8 cellular contexts compared by ENCODE assay signal in the genomic region with DNA sequence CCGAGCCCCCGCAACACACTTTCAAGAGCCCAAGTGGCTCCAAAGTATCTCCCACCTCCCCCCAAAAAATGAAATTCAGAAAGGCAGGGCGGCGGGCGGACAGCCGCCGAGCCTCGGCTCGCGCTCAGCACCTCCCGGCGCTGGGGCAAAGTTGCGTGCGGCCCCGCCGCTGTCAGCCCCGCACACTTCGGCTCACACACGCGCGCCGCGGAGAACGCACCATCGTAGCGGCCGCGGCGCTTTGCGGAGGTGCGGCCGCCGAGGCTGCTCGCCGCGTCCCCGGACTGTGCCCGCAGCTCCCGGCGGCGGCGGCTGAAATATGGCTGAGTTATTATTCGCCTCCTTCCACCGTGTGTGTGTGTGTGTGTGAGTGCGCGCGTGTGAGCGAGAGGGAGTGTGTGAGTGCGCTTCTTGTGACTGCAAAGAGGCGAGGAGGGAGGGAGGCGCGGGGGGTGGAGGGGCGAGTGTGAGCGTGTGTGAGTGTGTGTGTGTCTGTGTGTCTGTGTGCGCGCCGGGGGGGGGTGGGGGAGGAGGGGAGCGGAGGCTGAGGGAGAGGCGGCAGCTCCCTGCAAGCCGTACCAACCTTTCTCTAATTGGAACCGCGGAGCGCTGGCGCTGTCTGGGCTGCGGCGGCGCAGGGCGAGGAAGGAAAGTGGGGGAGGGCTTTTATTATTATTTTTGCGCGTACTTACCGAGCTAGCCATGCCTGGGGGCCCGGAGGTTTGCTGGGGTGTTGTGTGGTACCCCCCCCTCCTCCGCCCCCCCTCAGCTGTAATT. TPM values are rescaled to one million over a fixed set of nuclear protein-coding genes. Genes with fewer than 3 reads are reported as not detected.
DNase-seq lines count a peak whose midpoint lies in the region; ATAC-seq and TF ChIP-seq lines count a peak whose summit lies in the region.

No MANE protein-coding gene starts in this region.

- TF ChIP-seq POLR2A in transverse colon (IDR thresholded peaks at IDR 0.05), result no peak

- 0% methylated on average over 57 of the region's 73 CpGs; no CpG with 5 or more reads in 1 of the 2 donors for WGBS in transverse colon (ENCODE audit: low coverage in 1 of 2), 2 donors

- H3K36me3 ChIP-seq in cardiac muscle cell, result no peaks in the 10 kb centered on the region
- H3K36me3 ChIP-seq in parathyroid adenoma (ENCODE audit: control insufficient read depth, insufficient read depth, low read length), result no peaks in the 10 kb centered on the region
- H3K36me3 ChIP-seq in transverse colon, result no peaks in the 10 kb centered on the region

- no peaks in the 10 kb centered on the region for H3K36me3 Mint-ChIP-seq in activated naive CD8-positive, alpha-beta T cell

- intact Hi-C loops in transverse colon (cut with DNase I; ENCODE audit: low total_unique reads), result loop anchor here (5.0 to 10.0 kb wide), 4 partner anchors 61 to 697 kb away; partner anchors contain the start of gene FOCAD

- H3K27me3 Mint-ChIP-seq in activated naive CD8-positive, alpha-beta T cell, result no peaks in the 10 kb centered on the region

- H3K9ac ChIP-seq in parathyroid adenoma, result peak overlapping the region; percentile 28

- H3K27me3 ChIP-seq in cardiac muscle cell (peaks cover 2% of the 10 kb centered on the region), parathyroid adenoma (ENCODE audit: control insufficient read depth, insufficient read depth, low read length) (no peaks in the 10 kb centered on the region), transverse colon (no peaks in the 10 kb centered on the region)

- H3K4me3 Mint-ChIP-seq in activated naive CD8-positive, alpha-beta T cell, result peak overlapping the region; percentile 96

- DNase-seq in AG10803 (ENCODE audit: low read depth), result peak; percentile 81
- peak; percentile 11 for DNase-seq in SK-N-DZ (ENCODE audit: low spot score)
- DNase-seq in cardiac muscle cell (ENCODE audit: low read depth in 1 of 2, low spot score in 1 of 2), result peak; percentile 73 to 85
- peak; percentile 79 for DNase-seq in transverse colon

- peak overlapping the region; percentile 97 for H3K27ac Mint-ChIP-seq in activated naive CD8-positive, alpha-beta T cell

- peak overlapping the region; percentile 81 for H2AFZ ChIP-seq in parathyroid adenoma

- peak overlapping the region; percentile 76 for H3K27ac ChIP-seq in cardiac muscle cell
- peak overlapping the region; percentile 73 for H3K27ac ChIP-seq in parathyroid adenoma
- H3K27ac ChIP-seq in transverse colon, result peak overlapping the region; percentile 90 to 98 (median 94)

- no peaks in the 10 kb centered on the region for H3K9me3 ChIP-seq in cardiac muscle cell (ENCODE audit: low read depth)
- H3K9me3 ChIP-seq in parathyroid adenoma (ENCODE audit: control insufficient read depth, low read length), result no peaks in the 10 kb centered on the region
- H3K9me3 ChIP-seq in transverse colon, result no peaks in the 10 kb centered on the region

- H3K4me2 ChIP-seq in parathyroid adenoma (ENCODE audit: low read length), result peak overlapping the region; percentile 95

- TF ChIP-seq CTCF in AG10803 (conservative IDR thresholded peaks at IDR 0.05; ENCODE audit: low read length), result no peak
- TF ChIP-seq CTCF in cardiac muscle cell (IDR thresholded peaks at IDR 0.05; ENCODE audit: low read depth, low read length), result no peak
- TF ChIP-seq CTCF in parathyroid adenoma (IDR thresholded peaks at IDR 0.05), result no peak
- TF ChIP-seq CTCF in transverse colon (IDR thresholded peaks at IDR 0.05), result no peak

- TF ChIP-seq EP300 in transverse colon (IDR thresholded peaks at IDR 0.05; ENCODE audit: low read depth), result no peak

- H3K4me3 ChIP-seq in AG10803 (ENCODE audit: low read length) (peak overlapping the region; percentile 90), cardiac muscle cell (peak overlapping the region; percentile 81), parathyroid adenoma (ENCODE audit: low read depth, low read length) (peak overlapping the region; percentile 89), transverse colon (peak overlapping the region; percentile 74 to 94 (median 85))

- H3K79me2 ChIP-seq in parathyroid adenoma, result no peaks in the 10 kb centered on the region

- H3K4me1 Mint-ChIP-seq in activated naive CD8-positive, alpha-beta T cell (ENCODE audit: low read depth), result peaks cover 52% of the 10 kb centered on the region

- H3K9me3 Mint-ChIP-seq in activated naive CD8-positive, alpha-beta T cell (ENCODE audit: low read depth), result no peaks in the 10 kb centered on the region

- H3K4me1 ChIP-seq in cardiac muscle cell (ENCODE audit: low read depth) (peaks cover 14% of the 10 kb centered on the region), parathyroid adenoma (no peaks in the 10 kb centered on the region), transverse colon (peaks cover 9 to 48% (median 25%) of the 10 kb centered on the region in 4 donors)

- peak; percentile 21 for ATAC-seq in GM19023 (IDR thresholded peaks at IDR 0.05; ENCODE audit: unreplicated experiment)
- ATAC-seq in HG03565 (IDR thresholded peaks at IDR 0.05; ENCODE audit: unreplicated experiment), result peak; percentile 0

- in situ Hi-C loops in transverse colon (cut with MboI; ENCODE audit: low pct_ligation_motif_present in 1 of 4, low pct_unique_long_range_greater_than_20kb in 1 of 4, low sequenced_read_pairs in 3 of 4), result loop anchor here in 3 of 4 donors (10.0 kb wide), 2 partner anchors 267 to 323 kb away; no protein-coding TSS in a partner anchor

RNA-seq across cellular contexts. Expression of gene MLLT3, which starts 0.6 kb away (rescaled TPM):
- 5.4 and 5.5 TPM in 2 replicates for polyA plus RNA-seq in SK-N-DZ (2014; cell fraction: cytosol; rRNA removed)
- polyA plus RNA-seq in SK-N-DZ (2014; cell fraction: nucleus; rRNA removed), result 2.9 and 6.3 TPM in 2 replicates
- 44.6 and 58.3 TPM in 2 replicates for total RNA-seq in cardiac muscle cell
- polyA plus RNA-seq in cardiac muscle cell, result 40.0 and 51.5 TPM in 2 replicates
- total RNA-seq in transverse colon, result 10 to 100 TPM in 3 of 4 donors, 1 to 10 TPM in 1; 9.4 to 38.2 (median 30.2) TPM

Comparison
In these comparisons a context has a peak if more than half of its experiments do, and no peak if none do; other contexts are left out.
1. Peak in every context shown above with its lines: DNase-seq, ATAC-seq, H3K4me3 ChIP-seq and H3K27ac ChIP-seq.
2. DNase-seq: peak in every context shown above with its lines; median percentile 81 in AG10803; 79 in cardiac muscle cell; 79 in transverse colon; 11 in SK-N-DZ.